Comparison of ENCODE assay signal across 8 cellular contexts in the genomic region with DNA sequence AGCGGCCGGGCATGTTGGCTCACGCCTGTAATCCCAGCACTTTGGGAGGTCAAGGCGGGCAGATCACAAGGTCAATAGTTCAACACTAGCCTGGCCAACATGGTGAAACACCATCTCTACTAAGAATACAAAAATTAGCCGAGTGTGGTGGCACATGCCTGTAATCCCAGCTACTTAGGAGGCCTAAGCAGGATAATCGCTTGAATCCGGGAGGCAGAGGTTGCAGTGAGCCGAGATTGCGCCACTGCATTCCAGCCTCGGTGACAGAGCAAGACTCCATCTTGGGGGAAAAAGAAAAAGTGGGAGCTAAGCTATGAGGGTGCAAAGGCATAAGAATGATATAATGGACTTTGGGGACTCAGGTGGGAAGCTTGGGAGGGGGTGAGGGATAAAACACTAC. TPM values are rescaled to one million over a fixed set of nuclear protein-coding genes. Genes with fewer than 3 reads are reported as not detected.
A peak's percentile ranks its signal among the peaks of the same experiment; 100 is the strongest.
DNase-seq lines count a peak whose midpoint lies in the region; ATAC-seq, FAIRE-seq and TF ChIP-seq lines count a peak whose summit lies in the region.
"Not testable (repeated sequence)": the region's sequence is repeated elsewhere in the genome, so short reads cannot be mapped to it uniquely, and the experiment has no call there.

No MANE protein-coding gene starts in this region.

- H2BK5ac ChIP-seq in trophoblast cell (ENCODE audit: low read depth, low read length, poor library complexity) = peak overlapping the region; percentile 35

- not testable (repeated sequence) for H3K4me2 ChIP-seq in K562 (ENCODE audit: insufficient read depth, low read length); keratinocyte (ENCODE audit: control insufficient read depth, extremely low read depth, insufficient read depth, low read depth, low read length); trophoblast cell (ENCODE audit: low read length)

- CTCF ChIA-PET in K562 (lab: Yijun Ruan, JAX; ENCODE audit: low intra/inter-chr PET ratio) = not testable (repeated sequence)

- H3K79me2 ChIP-seq in K562 (ENCODE audit: control insufficient read depth, insufficient read depth, low read length); keratinocyte (ENCODE audit: control insufficient read depth, insufficient read depth, low read length); trophoblast cell (ENCODE audit: control insufficient read depth, insufficient read depth, low read length, poor library complexity): not testable (repeated sequence)

- not testable (repeated sequence) for H3K18ac ChIP-seq in trophoblast cell (ENCODE audit: low read length)

- H3K9me1 ChIP-seq in K562 (ENCODE audit: control insufficient read depth, insufficient read depth, low read length); keratinocyte (ENCODE audit: control insufficient read depth, extremely low read depth, insufficient read depth, low read length): not testable (repeated sequence)

- dilution Hi-C loops in keratinocyte (cut with MboI; ENCODE audit: extremely low pct_ligation_motif_present, low sequenced_read_pairs) = not testable (repeated sequence)

- not testable (repeated sequence) for H3K36me3 ChIP-seq in RWPE2 (ENCODE audit: low read depth); K562 (ENCODE audit: control insufficient read depth, insufficient read depth, low read length); keratinocyte (ENCODE audit: control insufficient read depth in 2 of 2, extremely low read depth in 1 of 2, insufficient read depth in 2 of 2, low read length in 2 of 2); trophoblast cell (ENCODE audit: control insufficient read depth in 1 of 2, insufficient read depth in 2 of 2, low read length in 2 of 2); vagina

- FAIRE-seq in K562 (lab: Jason Lieb, UNC); keratinocyte (lab: Jason Lieb, UNC): not testable (repeated sequence)

- H3K4ac ChIP-seq in trophoblast cell (ENCODE audit: low read depth, low read length) = not testable (repeated sequence)

- not testable (repeated sequence) for H4K12ac ChIP-seq in trophoblast cell (ENCODE audit: low read depth, low read length)

- H3K14ac ChIP-seq in trophoblast cell (ENCODE audit: low read length) = not testable (repeated sequence)

- DNase-seq in NCI-H82 (lab: John Stamatoyannopoulos, UW) (peak; percentile 68), fibroblast of villous mesenchyme (ENCODE audit: low read depth) (peak; percentile 14), trophoblast cell (peak in 1 of 2 donors; percentile 55)
- not testable (repeated sequence) for DNase-seq in RWPE2 (ENCODE audit: low spot score); K562 (ENCODE audit: extremely low read depth in 1 of 4, low spot score in 3 of 4); epithelial cell of prostate (ENCODE audit: low read depth, low spot score); keratinocyte (ENCODE audit: low read depth, low spot score); vagina (ENCODE audit: extremely low spot score in 2 of 2)

- ATAC-seq in RWPE2 (ENCODE audit: low read depth); K562: not testable (repeated sequence)

- WGBS in K562 (ENCODE audit: insufficient coverage, low coverage, missing lambda C conversion rate) = 42% methylated on average over 10 of the region's 10 CpGs
- WGBS in trophoblast cell (ENCODE audit: extremely low coverage, insufficient coverage, insufficient read length) = no CpG with 5 or more reads among the region's 10 CpGs

- BruUV-seq in K562 (replicated peaks; lab: Mats Ljungman, UMichigan) = not testable (repeated sequence)

- H3K4me1 ChIP-seq in RWPE2 (ENCODE audit: insufficient read depth, poor library complexity, severe bottlenecking) = not testable (repeated sequence)
- peaks cover 9 to 10% of the 10 kb centered on the region in 2 experiments; a peak in 4 of 5 replicates for H3K4me1 ChIP-seq in K562 (replicated peaks in 1 of 2; ENCODE audit: control insufficient read depth in 2 of 2, insufficient read depth in 2 of 2, low read length in 2 of 2)
- H3K4me1 ChIP-seq in keratinocyte (ENCODE audit: control insufficient read depth, extremely low read depth, insufficient read depth, low read length) = peaks cover 30% of the 10 kb centered on the region
- H3K4me1 ChIP-seq in trophoblast cell (ENCODE audit: control insufficient read depth in 1 of 2, insufficient read depth in 2 of 2, low read length in 2 of 2) = peaks cover 7 to 14% of the 10 kb centered on the region in 2 experiments
- peaks cover 14% of the 10 kb centered on the region for H3K4me1 ChIP-seq in vagina

- not testable (repeated sequence) for H3K27me3 ChIP-seq in RWPE2 (ENCODE audit: insufficient read depth, poor library complexity, severe bottlenecking); keratinocyte (ENCODE audit: control insufficient read depth, extremely low read depth, insufficient read depth, low read length); trophoblast cell (ENCODE audit: insufficient read depth, low read length); vagina
- H3K27me3 ChIP-seq in K562 (ENCODE audit: control insufficient read depth in 2 of 2, insufficient read depth in 2 of 2, low read length in 2 of 2) = peaks cover 26 to 45% of the 10 kb centered on the region in 2 experiments

- H2AK5ac ChIP-seq in trophoblast cell (ENCODE audit: low read length) = not testable (repeated sequence)

- not testable (repeated sequence) for H3K4me3 ChIP-seq in RWPE2 (ENCODE audit: severe bottlenecking); K562; fibroblast of villous mesenchyme (ENCODE audit: low read depth, low read length); keratinocyte (ENCODE audit: control insufficient read depth in 2 of 3, extremely low read depth in 1 of 3, insufficient read depth in 2 of 3, low read depth in 1 of 3, low read length in 3 of 3); trophoblast cell (ENCODE audit: low read depth, low read length); vagina

- not testable (repeated sequence) for H3K23ac ChIP-seq in trophoblast cell (ENCODE audit: low read length)

- H3K27ac ChIP-seq in RWPE2 (ENCODE audit: poor library complexity, severe bottlenecking) (peak overlapping the region; percentile 28), epithelial cell of prostate (peak overlapping the region; percentile 65), keratinocyte (ENCODE audit: control insufficient read depth, insufficient read depth, low read length) (peak overlapping the region; percentile 74), vagina (peak overlapping the region; percentile 32)
- H3K27ac ChIP-seq in K562 (ENCODE audit: extremely low read depth, low read depth, low read length); trophoblast cell (ENCODE audit: low read depth, low read length): not testable (repeated sequence)

- peak overlapping the region; percentile 44 for H2BK12ac ChIP-seq in trophoblast cell (ENCODE audit: low read length)

- not testable (repeated sequence) for H3K9me3 ChIP-seq in RWPE2 (ENCODE audit: severe bottlenecking); K562 (replicated peaks; ENCODE audit: control insufficient read depth, insufficient read depth, low read depth, low read length); keratinocyte (ENCODE audit: control insufficient read depth, low read depth, low read length); trophoblast cell (ENCODE audit: insufficient read depth, low read depth, low read length); vagina

- H3K9ac ChIP-seq in K562 (ENCODE audit: insufficient read depth in 1 of 2, low read depth in 2 of 2, low read length in 2 of 2); keratinocyte (ENCODE audit: control insufficient read depth, extremely low read depth, insufficient read depth, low read length); trophoblast cell (ENCODE audit: low read length): not testable (repeated sequence)

- intact Hi-C loops in K562 (cut with micrococcal nuclease); vagina (cut with DNase I): not testable (repeated sequence)

- H2AFZ ChIP-seq in K562 (ENCODE audit: low read depth, low read length); keratinocyte (ENCODE audit: control insufficient read depth, low read length); trophoblast cell (ENCODE audit: insufficient read depth, low read length, poor library complexity): not testable (repeated sequence)

- TF ChIP-seq POLR2A in K562 (conservative IDR thresholded peaks at IDR 0.05); vagina (IDR thresholded peaks at IDR 0.05): not testable (repeated sequence)

- TF ChIP-seq CTCF in RWPE2 (IDR thresholded peaks at IDR 0.05; ENCODE audit: poor library complexity, severe bottlenecking); K562 (IDR thresholded peaks at IDR 0.05 in 2 of 3, conservative IDR thresholded peaks at IDR 0.05 in 1 of 3; ENCODE audit: insufficient read depth in 2 of 3, low read depth in 1 of 3, low read length in 3 of 3); fibroblast of villous mesenchyme (IDR thresholded peaks at IDR 0.05; ENCODE audit: insufficient read depth, low read depth, low read length); keratinocyte (optimal IDR thresholded peaks at IDR 0.05 in 1 of 3, IDR thresholded peaks at IDR 0.05 in 1 of 3, conservative IDR thresholded peaks at IDR 0.05 in 1 of 3; ENCODE audit: extremely low read depth in 1 of 3, insufficient read depth in 2 of 3, low read length in 3 of 3); vagina (IDR thresholded peaks at IDR 0.05): not testable (repeated sequence)

- H4K20me1 ChIP-seq in K562 (replicated peaks; ENCODE audit: control insufficient read depth, insufficient read depth, low read length); keratinocyte (ENCODE audit: control insufficient read depth, extremely low read depth, insufficient read depth, low read length): not testable (repeated sequence)

- H4K8ac ChIP-seq in trophoblast cell (ENCODE audit: low read depth, low read length) = not testable (repeated sequence)

- in situ Hi-C loops in K562 (cut with MboI) = not testable (repeated sequence)

- not testable (repeated sequence) for TF ChIP-seq RAD21 in K562 (CRISPR knock-in tag; conservative IDR thresholded peaks at IDR 0.05 in 1 of 2, IDR thresholded peaks at IDR 0.05 in 1 of 2)

- not testable (repeated sequence) for TF ChIP-seq EP300 in K562 (IDR thresholded peaks at IDR 0.05; ENCODE audit: low read length)

- POLR2A ChIA-PET in K562 (lab: Yijun Ruan, JAX) = interaction anchor here (0.8 kb wide), 1 partner anchor 9 kb away, joined by 3 read pairs; no protein-coding TSS in a partner anchor

- H3K79me1 ChIP-seq in trophoblast cell (ENCODE audit: low read length) = peaks cover 22% of the 10 kb centered on the region

- H4K91ac ChIP-seq in trophoblast cell (ENCODE audit: low read depth, low read length) = not testable (repeated sequence)

- H2BK120ac ChIP-seq in trophoblast cell (ENCODE audit: insufficient read depth, low read length, poor library complexity) = not testable (repeated sequence)

RNA-seq across cellular contexts. Expression of a gene that starts 55.9 kb away (rescaled TPM):
- total RNA-seq in K562 (2011; cell fraction: chromatin; rRNA removed; ENCODE audit: low replicate concordance) = 278 and 566 TPM in 2 replicates
- 420 and 508 TPM in 2 replicates for total RNA-seq in K562 (2011; cell fraction: nucleolus; rRNA removed)
- 435 and 495 TPM in 2 replicates for total RNA-seq in K562 (2011; cell fraction: nucleoplasm; rRNA removed)
- total RNA-seq in K562 (2014; rRNA removed) (93.1 and 145 TPM in 2 replicates), K562 (2014; rRNA removed; fragmentation: Illumina TruSeq; extraction: Trizol) (39.4 and 42.8 TPM in 2 replicates), K562 (2015; rRNA removed; fragmentation: Illumina TruSeq; extraction: Trizol) (34.9 and 37.4 TPM in 2 replicates), K562 (2021) (141 and 153 TPM in 2 replicates), fibroblast of villous mesenchyme (90.8 and 118 TPM in 2 replicates), vagina (286 TPM)
- polyA plus RNA-seq in K562 (2011; rRNA removed) (53.4 and 142 TPM in 2 replicates), K562 (2014; fragmentation: Illumina TruSeq; extraction: Trizol) (73.4 and 73.6 TPM in 2 replicates), K562 (2014; fragmentation: Nextera tagmentation; extraction: Ambion mirVana) (10 to 100 TPM; 12.6 to 22.9 TPM), K562 (2014; rRNA removed) (48.0 and 52.8 TPM in 2 replicates), keratinocyte (580 to 1,115 TPM (median 689 TPM) in 3 replicates)
- polyA plus RNA-seq in K562 (2011; cell fraction: cytosol; rRNA removed) = 95.7 and 144 TPM in 2 replicates
- 174 and 230 TPM in 2 replicates for polyA plus RNA-seq in K562 (2011; cell fraction: nucleus; rRNA removed)
- polyA plus RNA-seq in K562 (2012) = 54.8 and 81.2 TPM in 2 replicates
- 56.6 and 73.8 TPM in 2 replicates for polyA minus RNA-seq in K562 (2011; rRNA and poly(A)+ RNA removed)
- polyA minus RNA-seq in K562 (2011; cell fraction: cytosol; rRNA and poly(A)+ RNA removed) = 98.1 and 111 TPM in 2 replicates
- polyA minus RNA-seq in K562 (2011; cell fraction: nucleus; rRNA and poly(A)+ RNA removed) = 86.4 and 99.1 TPM in 2 replicates
- 202 TPM for polyA plus RNA-seq in keratinocyte (2011; ENCODE audit: low read depth)
- 275 and 321 TPM in 2 replicates for polyA plus RNA-seq in keratinocyte (2011; cell fraction: cytosol; rRNA removed)
- polyA plus RNA-seq in keratinocyte (2011; cell fraction: nucleus; rRNA removed) = 1,814 and 2,318 TPM in 2 replicates
- 844 and 1,046 TPM in 2 replicates for polyA plus RNA-seq in keratinocyte (2012; ENCODE audit: low replicate concordance)
- 817 to 1,377 TPM (median 1,072 TPM) in 3 replicates for polyA minus RNA-seq in keratinocyte
- polyA minus RNA-seq in keratinocyte (2011; cell fraction: cytosol; rRNA and poly(A)+ RNA removed) = 724 TPM
- polyA minus RNA-seq in keratinocyte (2011; cell fraction: nucleus; rRNA and poly(A)+ RNA removed) = 1,644 and 2,001 TPM in 2 replicates
- 1,633 and 1,681 TPM in 2 replicates for polyA plus RNA-seq in trophoblast cell (2013)
